28 cellular contexts compared by ENCODE assay signal in the genomic region with DNA sequence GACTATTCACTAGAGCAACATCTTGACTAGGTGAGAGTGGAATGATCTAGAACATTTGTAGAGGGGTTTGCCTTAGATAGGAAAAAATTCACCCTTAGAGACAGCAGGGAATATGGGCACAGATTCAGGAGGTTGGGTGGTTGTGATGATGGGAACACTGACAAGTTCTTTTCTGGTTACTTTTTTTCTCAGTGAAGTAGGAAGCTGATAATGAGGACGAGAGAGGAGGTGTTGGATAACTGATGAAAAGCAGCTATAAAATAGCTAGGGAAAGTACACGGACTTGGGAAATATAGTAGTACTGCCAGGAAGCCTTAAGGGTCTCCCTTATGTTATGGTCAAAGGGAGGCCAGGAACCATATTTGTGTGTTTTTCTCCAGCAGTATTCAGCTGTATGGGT.
"Had no signal": no experiment of that assay in that cellular context is flagged by ENCODE, and none has a peak within 500 bp of the region (broad histone marks: within the 10 kb centered on the region; RNA-seq: fewer than 3 reads in every experiment).

No MANE protein-coding gene starts in this region.

- H3K27me3 Mint-ChIP-seq: activated CD4-positive, alpha-beta memory T cell treated with anti-CD3 and anti-CD28 coated beads, Interleukin-2, amount 10 ng/mL, durations not matched to agents 7 days and 5 days; activated CD4-positive, alpha-beta T cell treated with anti-CD3 and anti-CD28 coated beads, Interleukin-2, amount 10 ng/mL, durations not matched to agents 7 days and 5 days; activated naive CD4-positive, alpha-beta T cell treated with anti-CD3 and anti-CD28 coated beads, Interleukin-2, amount 50 U/mL, for 24 hours; activated naive CD8-positive, alpha-beta T cell treated with anti-CD3 and anti-CD28 coated beads for 36 hours; activated naive CD8-positive, alpha-beta T cell treated with anti-CD3 and anti-CD28 coated beads, Interleukin-2, amount 50 U/mL, for 24 hours; dendritic cell treated with granulocyte-macrophage colony-stimulating factor and Interleukin-4, amounts not matched to agents 40 ng/mL and 50 ng/mL, for 4 days had no signal

- H3K4me1 ChIP-seq: adrenal gland, body of pancreas, colonic mucosa had no signal

- H3K9me3 ChIP-seq: adrenal gland, body of pancreas, colonic mucosa had no signal

- DNase-seq: activated CD4-positive, alpha-beta memory T cell treated with anti-CD3 and anti-CD28 coated beads, Interleukin-2, amount 10 ng/mL, durations not matched to agents 7 days and 5 days; activated CD4-positive, alpha-beta T cell treated with anti-CD3 and anti-CD28 coated beads for 1 hour; activated CD4-positive, alpha-beta T cell treated with anti-CD3 and anti-CD28 coated beads for 4 hours; activated CD4-positive, alpha-beta T cell treated with anti-CD3 and anti-CD28 coated beads, Interleukin-2, amount 10 ng/mL, durations not matched to agents 7 days and 5 days; activated CD4-positive, alpha-beta T cell treated with anti-CD3 and anti-CD28 coated beads, Interleukin-2, amount 50 U/mL, for 4 hours; activated effector memory CD4-positive, alpha-beta T cell treated with anti-CD3 and anti-CD28 coated beads, Interleukin-2, amount 50 U/mL, for 16 hours; activated naive CD4-positive, alpha-beta T cell treated with anti-CD3 and anti-CD28 coated beads for 36 hours; activated naive CD8-positive, alpha-beta T cell treated with anti-CD3 and anti-CD28 coated beads for 36 hours; activated naive CD8-positive, alpha-beta T cell treated with anti-CD3 and anti-CD28 coated beads, Interleukin-2, amount 50 U/mL, for 24 hours; activated T-cell treated with anti-CD3 and anti-CD28 coated beads, Interleukin-2, amount 50 U/mL, for 48 hours; adrenal gland; amygdala; aorta; body of pancreas; central memory CD4-positive, alpha-beta T cell; cerebellar nuclear complex; colonic mucosa; dorsolateral prefrontal cortex; effector memory CD4-positive, alpha-beta T cell; endodermal cell; foreskin fibroblast; head of caudate nucleus; T-helper 2 cell had no signal

- H3K4me1 Mint-ChIP-seq: activated CD4-positive, alpha-beta memory T cell treated with anti-CD3 and anti-CD28 coated beads, Interleukin-2, amount 10 ng/mL, durations not matched to agents 7 days and 5 days; activated CD4-positive, alpha-beta T cell treated with anti-CD3 and anti-CD28 coated beads, Interleukin-2, amount 10 ng/mL, durations not matched to agents 7 days and 5 days; activated naive CD4-positive, alpha-beta T cell treated with anti-CD3 and anti-CD28 coated beads, Interleukin-2, amount 50 U/mL, for 24 hours; activated naive CD8-positive, alpha-beta T cell treated with anti-CD3 and anti-CD28 coated beads for 36 hours; activated naive CD8-positive, alpha-beta T cell treated with anti-CD3 and anti-CD28 coated beads, Interleukin-2, amount 50 U/mL, for 24 hours; endodermal cell had no signal

- H3K27ac Mint-ChIP-seq: activated CD4-positive, alpha-beta memory T cell treated with anti-CD3 and anti-CD28 coated beads, Interleukin-2, amount 10 ng/mL, durations not matched to agents 7 days and 5 days; activated CD4-positive, alpha-beta T cell treated with anti-CD3 and anti-CD28 coated beads, Interleukin-2, amount 10 ng/mL, durations not matched to agents 7 days and 5 days; activated naive CD4-positive, alpha-beta T cell treated with anti-CD3 and anti-CD28 coated beads for 36 hours; activated naive CD4-positive, alpha-beta T cell treated with anti-CD3 and anti-CD28 coated beads, Interleukin-2, amount 50 U/mL, for 24 hours; activated naive CD8-positive, alpha-beta T cell treated with anti-CD3 and anti-CD28 coated beads for 36 hours; activated naive CD8-positive, alpha-beta T cell treated with anti-CD3 and anti-CD28 coated beads, Interleukin-2, amount 50 U/mL, for 24 hours; activated T-helper 1 cell treated with anti-CD3 and anti-CD28 coated beads, Interleukin-12 subunit alpha, Interleukin-12 subunit beta, Interleukin-2, Interleukin-4 antibody, amounts not matched to agents 30 ng/mL and 10 ng/mL and 1 ng/mL, durations not matched to agents 14 hours and 24 hours and 36 hours; activated T-helper 2 cell treated with anti-CD3 and anti-CD28 coated beads, Interferon-gamma antibody, Interleukin-2, Interleukin-4, amounts not matched to agents 10 μg/mL and 5 μg/mL and 100 μg/mL, durations not matched to agents 14 hours and 24 hours and 36 hours; dendritic cell treated with granulocyte-macrophage colony-stimulating factor and Interleukin-4, amounts not matched to agents 40 ng/mL and 50 ng/mL, for 4 days; endodermal cell had no signal

- H3K9me3 Mint-ChIP-seq: activated CD4-positive, alpha-beta memory T cell treated with anti-CD3 and anti-CD28 coated beads, Interleukin-2, amount 10 ng/mL, durations not matched to agents 7 days and 5 days; activated CD4-positive, alpha-beta T cell treated with anti-CD3 and anti-CD28 coated beads, Interleukin-2, amount 10 ng/mL, durations not matched to agents 7 days and 5 days; activated naive CD4-positive, alpha-beta T cell treated with anti-CD3 and anti-CD28 coated beads for 36 hours; activated naive CD4-positive, alpha-beta T cell treated with anti-CD3 and anti-CD28 coated beads, Interleukin-2, amount 50 U/mL, for 24 hours; activated naive CD8-positive, alpha-beta T cell treated with anti-CD3 and anti-CD28 coated beads for 36 hours; activated naive CD8-positive, alpha-beta T cell treated with anti-CD3 and anti-CD28 coated beads, Interleukin-2, amount 50 U/mL, for 24 hours; activated T-helper 1 cell treated with anti-CD3 and anti-CD28 coated beads, Interleukin-12 subunit alpha, Interleukin-12 subunit beta, Interleukin-2, Interleukin-4 antibody, amounts not matched to agents 30 ng/mL and 10 ng/mL and 1 ng/mL, durations not matched to agents 14 hours and 24 hours and 36 hours; activated T-helper 2 cell treated with anti-CD3 and anti-CD28 coated beads, Interferon-gamma antibody, Interleukin-2, Interleukin-4, amounts not matched to agents 10 μg/mL and 5 μg/mL and 100 μg/mL, durations not matched to agents 14 hours and 24 hours and 36 hours; dendritic cell treated with granulocyte-macrophage colony-stimulating factor and Interleukin-4, amounts not matched to agents 40 ng/mL and 50 ng/mL, for 4 days; endodermal cell had no signal

- H3K36me3 ChIP-seq: colonic mucosa had no signal

- ATAC-seq: activated naive CD8-positive, alpha-beta T cell treated with anti-CD3 and anti-CD28 coated beads, Interleukin-2, amount 50 U/mL, for 24 hours; body of pancreas; esophagus mucosa had no signal

- H3K27ac ChIP-seq: adrenal gland, body of pancreas, colonic mucosa, dorsolateral prefrontal cortex had no signal

- H3K27me3 ChIP-seq: adrenal gland, body of pancreas, colonic mucosa, dorsolateral prefrontal cortex had no signal

- H3K4me3 ChIP-seq: adrenal gland, body of pancreas, colonic mucosa, dorsolateral prefrontal cortex had no signal

- H3K4me3 Mint-ChIP-seq: activated CD4-positive, alpha-beta memory T cell treated with anti-CD3 and anti-CD28 coated beads, Interleukin-2, amount 10 ng/mL, durations not matched to agents 7 days and 5 days; activated CD4-positive, alpha-beta T cell treated with anti-CD3 and anti-CD28 coated beads, Interleukin-2, amount 10 ng/mL, durations not matched to agents 7 days and 5 days; activated naive CD4-positive, alpha-beta T cell treated with anti-CD3 and anti-CD28 coated beads for 36 hours; activated naive CD4-positive, alpha-beta T cell treated with anti-CD3 and anti-CD28 coated beads, Interleukin-2, amount 50 U/mL, for 24 hours; activated naive CD8-positive, alpha-beta T cell treated with anti-CD3 and anti-CD28 coated beads for 36 hours; activated naive CD8-positive, alpha-beta T cell treated with anti-CD3 and anti-CD28 coated beads, Interleukin-2, amount 50 U/mL, for 24 hours; activated T-helper 1 cell treated with anti-CD3 and anti-CD28 coated beads, Interleukin-12 subunit alpha, Interleukin-12 subunit beta, Interleukin-2, Interleukin-4 antibody, amounts not matched to agents 30 ng/mL and 10 ng/mL and 1 ng/mL, durations not matched to agents 14 hours and 24 hours and 36 hours; dendritic cell treated with granulocyte-macrophage colony-stimulating factor and Interleukin-4, amounts not matched to agents 40 ng/mL and 50 ng/mL, for 4 days; endodermal cell had no signal
